15 cellular contexts compared by ENCODE assay signal in genomic region chr17:81406117-81406953, GRCh38. TPM values are rescaled to one million over a fixed set of nuclear protein-coding genes. Genes with fewer than 3 reads are reported as not detected.
DNase-seq lines count a peak whose midpoint lies in the region; ATAC-seq and TF ChIP-seq lines count a peak whose summit lies in the region.
"Had no signal": no experiment of that assay in that cellular context is flagged by ENCODE, and none has a peak within 500 bp of the region (broad histone marks: within the 10 kb centered on the region; RNA-seq: fewer than 3 reads in every experiment).

No MANE protein-coding gene starts in this region.

- H3K4me3 Mint-ChIP-seq in CD8-positive, alpha-beta T cell: no peak overlapping the region
- H3K4me3 Mint-ChIP-seq: activated T-cell treated with anti-CD3 and anti-CD28 coated beads, Interleukin-2, amount 50 U/mL, for 4 hours; HFFc6; T-cell had no signal

- H3K27ac ChIP-seq in 22Rv1: peak overlapping the region; percentile 5; the same call in 1 of the 2 replicates
- H3K27ac ChIP-seq in KOPT-K1 (ENCODE audit: low read depth, low read length, poor library complexity, severe bottlenecking): peak overlapping the region; percentile 93
- H3K27ac ChIP-seq in esophagus squamous epithelium: peak overlapping the region in 3 of 4 donors; percentile 89 to 98 (median 94)
- H3K27ac ChIP-seq in trophoblast cell (ENCODE audit: low read depth, low read length): no peak overlapping the region
- no peak overlapping the region for H3K27ac ChIP-seq in testis
- no peak overlapping the region for H3K27ac ChIP-seq in CD8-positive, alpha-beta T cell (ENCODE audit: low read depth, low read length)
- H3K27ac ChIP-seq: foreskin keratinocyte had no signal

- H3K14ac ChIP-seq in trophoblast cell (ENCODE audit: low read length): no peak overlapping the region

- H3K36me3 ChIP-seq in KOPT-K1 (ENCODE audit: insufficient read depth, low read length) (peaks cover 58% of the 10 kb centered on the region), esophagus squamous epithelium (no peaks in the 10 kb centered on the region), trophoblast cell (ENCODE audit: control insufficient read depth in 1 of 2, insufficient read depth in 2 of 2, low read length in 2 of 2) (no peaks in the 10 kb centered on the region), testis (ENCODE audit: low read depth, missing control alignments) (no peaks in the 10 kb centered on the region)
- no peaks in the 10 kb centered on the region for H3K36me3 ChIP-seq in CD8-positive, alpha-beta T cell (ENCODE audit: insufficient read depth, low read length)

- POLR2A ChIA-PET in CD8-positive, alpha-beta T cell (lab: Charles Lee): no interaction called here

- ATAC-seq in CD8-positive, alpha-beta T cell: no peak
- ATAC-seq: activated T-cell treated with anti-CD3 and anti-CD28 coated beads, Interleukin-2, amount 50 U/mL, for 4 hours; foreskin keratinocyte; T-cell had no signal

- DNase-seq in esophagus squamous epithelium (lab: John Stamatoyannopoulos, UW) (no peak), trophoblast cell (no peak), testis (no peak), SIG-M5 (lab: John Stamatoyannopoulos, UW) (no peak)
- no peak for DNase-seq in stimulated activated naive CD4-positive, alpha-beta T cell (lab: John Stamatoyannopoulos, UW)
- DNase-seq in CD8-positive, alpha-beta T cell: no peak
- DNase-seq: activated CD4-positive, alpha-beta T cell treated with anti-CD3 and anti-CD28 coated beads for 4 hours; activated T-cell treated with anti-CD3 and anti-CD28 coated beads, Interleukin-2, amount 50 U/mL, for 4 hours; foreskin keratinocyte; HFFc6; islet precursor cell; NCI-H1694; T-cell had no signal

- peaks cover 40% of the 10 kb centered on the region for H3K27me3 Mint-ChIP-seq in CD8-positive, alpha-beta T cell (ENCODE audit: low read depth)

- no peak overlapping the region for H4K12ac ChIP-seq in trophoblast cell (ENCODE audit: low read depth, low read length)

- H2AK5ac ChIP-seq in trophoblast cell (ENCODE audit: low read length): peak overlapping the region; percentile 53

- no peak overlapping the region for H2AFZ ChIP-seq in trophoblast cell (ENCODE audit: insufficient read depth, low read length, poor library complexity)

- H3K9me3 ChIP-seq in KOPT-K1 (ENCODE audit: insufficient read depth, low read length, poor library complexity, severe bottlenecking): no peaks in the 10 kb centered on the region
- no peaks in the 10 kb centered on the region for H3K9me3 ChIP-seq in esophagus squamous epithelium
- H3K9me3 ChIP-seq in trophoblast cell (ENCODE audit: insufficient read depth, low read depth, low read length): peaks cover 4% of the 10 kb centered on the region
- H3K9me3 ChIP-seq in testis: no peaks in the 10 kb centered on the region
- H3K9me3 ChIP-seq in CD8-positive, alpha-beta T cell (ENCODE audit: low read length): no peaks in the 10 kb centered on the region

- H4K91ac ChIP-seq in trophoblast cell (ENCODE audit: low read depth, low read length): peak overlapping the region; percentile 16

- no peak overlapping the region for H3K27ac Mint-ChIP-seq in CD8-positive, alpha-beta T cell
- H3K27ac Mint-ChIP-seq: HFFc6, T-cell had no signal

- no peak overlapping the region for H3K23ac ChIP-seq in trophoblast cell (ENCODE audit: low read length)

- H3K27me3 ChIP-seq in esophagus squamous epithelium (no peaks in the 10 kb centered on the region), trophoblast cell (ENCODE audit: insufficient read depth, low read length) (no peaks in the 10 kb centered on the region), testis (no peaks in the 10 kb centered on the region)
- peaks cover 17% of the 10 kb centered on the region for H3K27me3 ChIP-seq in CD8-positive, alpha-beta T cell (ENCODE audit: insufficient read depth, low read length)
- H3K27me3 ChIP-seq: foreskin keratinocyte had no signal

- no peak overlapping the region for H3K9ac ChIP-seq in trophoblast cell (ENCODE audit: low read length)

- CTCF ChIA-PET in CD8-positive, alpha-beta T cell (lab: Charles Lee): no interaction called here

- H3K9me3 Mint-ChIP-seq in CD8-positive, alpha-beta T cell: no peaks in the 10 kb centered on the region
- H3K9me3 Mint-ChIP-seq: activated T-cell treated with anti-CD3 and anti-CD28 coated beads, Interleukin-2, amount 50 U/mL, for 4 hours; HFFc6; T-cell had no signal

- no peak overlapping the region for H3K4me2 ChIP-seq in trophoblast cell (ENCODE audit: low read length)

- no peak for TF ChIP-seq POLR2A in esophagus squamous epithelium (IDR thresholded peaks at IDR 0.05)
- TF ChIP-seq POLR2A in testis (IDR thresholded peaks at IDR 0.05): no peak

- no peak overlapping the region for H2BK120ac ChIP-seq in trophoblast cell (ENCODE audit: insufficient read depth, low read length, poor library complexity)

- H3K18ac ChIP-seq in trophoblast cell (ENCODE audit: low read length): peak overlapping the region; percentile 13

- peaks cover 1% of the 10 kb centered on the region for H3K79me2 ChIP-seq in trophoblast cell (ENCODE audit: control insufficient read depth, insufficient read depth, low read length, poor library complexity)

- no peak overlapping the region for H3K4ac ChIP-seq in trophoblast cell (ENCODE audit: low read depth, low read length)

- TF ChIP-seq CTCF in 22Rv1 (IDR thresholded peaks at IDR 0.05) (no peak), esophagus squamous epithelium (IDR thresholded peaks at IDR 0.05) (no peak), testis (IDR thresholded peaks at IDR 0.05) (no peak)
- TF ChIP-seq CTCF in CD8-positive, alpha-beta T cell (IDR thresholded peaks at IDR 0.05): no peak

- no peak overlapping the region for H2BK5ac ChIP-seq in trophoblast cell (ENCODE audit: low read depth, low read length, poor library complexity)

- no peaks in the 10 kb centered on the region for H3K36me3 Mint-ChIP-seq in CD8-positive, alpha-beta T cell
- H3K36me3 Mint-ChIP-seq: T-cell had no signal

- peak overlapping the region; percentile 49 for H2BK12ac ChIP-seq in trophoblast cell (ENCODE audit: low read length)

- no peak overlapping the region for H4K8ac ChIP-seq in trophoblast cell (ENCODE audit: low read depth, low read length)

- WGBS in esophagus squamous epithelium, 2 donors: 69 to 79% methylated on average over 13 to 24 of the region's 42 CpGs
- WGBS in trophoblast cell (ENCODE audit: extremely low coverage, insufficient coverage, insufficient read length): no CpG with 5 or more reads among the region's 42 CpGs
- WGBS in testis, 2 donors: 71 to 73% methylated on average over 14 to 36 of the region's 42 CpGs

- H3K4me3 ChIP-seq in esophagus squamous epithelium: peak overlapping the region in 1 of 4 donors; percentile 7
- no peak overlapping the region for H3K4me3 ChIP-seq in trophoblast cell (ENCODE audit: low read depth, low read length)
- H3K4me3 ChIP-seq in testis: no peak overlapping the region
- no peak overlapping the region for H3K4me3 ChIP-seq in CD8-positive, alpha-beta T cell (ENCODE audit: low read depth, low read length)

- intact Hi-C loops in esophagus squamous epithelium (cut with DNase I) (no loop called here), testis (cut with DNase I; ENCODE audit: low total_unique reads) (no loop called here)
- intact Hi-C loops in CD8-positive, alpha-beta T cell (cut with DNase I, micrococcal nuclease): no loop called here

- H3K4me1 Mint-ChIP-seq in CD8-positive, alpha-beta T cell (ENCODE audit: low read depth): peaks cover under 1% of the 10 kb centered on the region

- H3K4me1 ChIP-seq in esophagus squamous epithelium (peaks cover 15 to 69% (median 48%) of the 10 kb centered on the region in 3 donors), trophoblast cell (ENCODE audit: control insufficient read depth in 1 of 2, insufficient read depth in 2 of 2, low read length in 2 of 2) (peaks cover 9 to 13% of the 10 kb centered on the region in 2 experiments), testis (peaks cover 46% of the 10 kb centered on the region)
- peaks cover 4% of the 10 kb centered on the region for H3K4me1 ChIP-seq in CD8-positive, alpha-beta T cell (ENCODE audit: insufficient read depth, low read length)
- H3K4me1 ChIP-seq: foreskin keratinocyte had no signal

- no peaks in the 10 kb centered on the region for H3K79me1 ChIP-seq in trophoblast cell (ENCODE audit: low read length)

RNA-seq across cellular contexts. Expression of gene BAHCC1, which starts 11.1 kb away (rescaled TPM):
- total RNA-seq in esophagus squamous epithelium (10 to 100 TPM in 1 of 4 donors, 1 to 10 TPM in 3; 3.8 to 10.6 (median 5.4) TPM), testis (10 to 100 TPM; 29.2 to 30.2 TPM)
- polyA plus RNA-seq in trophoblast cell (2013): 2.8 and 3.1 TPM in 2 replicates
- polyA plus RNA-seq in testis (ENCODE audit: insufficient read depth, low read depth, low replicate concordance): 11.3 TPM
- total RNA-seq in CD8-positive, alpha-beta T cell: under 1 TPM; 0.08 to 0.24 TPM

Comparison
In these comparisons a context has a peak if more than half of its experiments do, and no peak if none do; other contexts are left out.
1. H3K27ac ChIP-seq: peak in 22Rv1 (single experiment), KOPT-K1 (single experiment) and esophagus squamous epithelium (3 of 4); none in trophoblast cell (single experiment), testis (0 of 2) and CD8-positive, alpha-beta T cell (single experiment).